Comparison of ENCODE assay signal across 1 cellular context in the genomic region with DNA sequence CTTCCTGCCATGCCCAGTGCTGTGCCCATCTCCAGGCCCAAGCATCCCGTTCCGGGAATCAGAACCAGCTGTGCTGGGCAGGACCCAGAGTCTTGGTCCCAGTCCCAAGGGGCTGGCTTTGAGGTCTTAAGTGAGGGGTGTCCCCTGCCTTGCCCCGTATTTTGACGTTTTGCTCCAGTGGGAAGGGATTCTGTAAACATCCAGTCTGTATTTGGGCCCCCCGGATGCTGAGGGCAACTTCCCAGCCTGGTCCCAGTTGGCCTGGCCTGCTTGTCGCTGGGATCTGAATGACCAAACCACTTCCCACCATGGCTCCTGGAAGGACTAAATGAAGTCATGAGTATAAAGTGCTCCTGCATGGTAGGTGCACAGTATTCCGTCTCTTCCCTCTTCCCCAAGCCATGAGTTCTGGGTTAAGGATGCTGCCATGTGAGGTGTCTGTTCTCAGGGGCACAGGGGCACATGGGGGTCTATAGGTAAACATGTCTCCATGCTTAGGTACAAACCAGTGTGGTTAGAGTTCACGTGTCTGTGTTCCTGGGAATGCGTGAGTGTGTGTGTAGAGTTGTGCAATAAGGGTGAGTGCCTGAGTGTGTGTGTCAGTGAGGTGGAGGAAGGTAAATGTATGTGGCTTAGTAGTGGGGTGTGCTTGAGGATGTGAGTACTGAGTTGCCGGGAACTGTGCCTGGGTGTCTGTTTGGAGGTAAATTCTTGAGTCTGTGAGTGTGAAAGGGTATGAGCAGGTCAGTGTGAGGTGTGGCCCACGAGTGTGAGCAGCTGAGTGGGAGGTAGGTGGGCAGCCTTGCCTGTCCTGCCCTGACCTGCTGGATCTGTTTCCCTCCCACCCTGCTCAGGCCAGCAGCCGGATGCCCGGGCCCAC.
TF ChIP-seq lines count a peak whose summit lies in the region.

No MANE protein-coding gene starts in this region.

TF ChIP-seq in H1, 55 proteins besides CTCF, POLR2A, EP300 and RAD21:
- no peak for TF ChIP-seq TEAD4 (IDR thresholded peaks at IDR 0.05; ENCODE audit: low read depth, low read length)
- TF ChIP-seq CHD1 (IDR thresholded peaks at IDR 0.05; ENCODE audit: low read depth, low read length): no peak
- peak; percentile 20; the same call in 1 of the 2 replicates for TF ChIP-seq CEBPB (IDR thresholded peaks at IDR 0.05; ENCODE audit: low read depth, low read length)
- TF ChIP-seq POLR2AphosphoS5 (IDR thresholded peaks at IDR 0.05; ENCODE audit: low read depth, low read length): no peak
- TF ChIP-seq SAP30 (IDR thresholded peaks at IDR 0.05; ENCODE audit: insufficient read depth, insufficient replicate concordance, low read length): no peak
- no peak for TF ChIP-seq BACH1 (IDR thresholded peaks at IDR 0.05; ENCODE audit: low read length)
